Comparison of ENCODE assay signal across 1 cellular context in the genomic region with DNA sequence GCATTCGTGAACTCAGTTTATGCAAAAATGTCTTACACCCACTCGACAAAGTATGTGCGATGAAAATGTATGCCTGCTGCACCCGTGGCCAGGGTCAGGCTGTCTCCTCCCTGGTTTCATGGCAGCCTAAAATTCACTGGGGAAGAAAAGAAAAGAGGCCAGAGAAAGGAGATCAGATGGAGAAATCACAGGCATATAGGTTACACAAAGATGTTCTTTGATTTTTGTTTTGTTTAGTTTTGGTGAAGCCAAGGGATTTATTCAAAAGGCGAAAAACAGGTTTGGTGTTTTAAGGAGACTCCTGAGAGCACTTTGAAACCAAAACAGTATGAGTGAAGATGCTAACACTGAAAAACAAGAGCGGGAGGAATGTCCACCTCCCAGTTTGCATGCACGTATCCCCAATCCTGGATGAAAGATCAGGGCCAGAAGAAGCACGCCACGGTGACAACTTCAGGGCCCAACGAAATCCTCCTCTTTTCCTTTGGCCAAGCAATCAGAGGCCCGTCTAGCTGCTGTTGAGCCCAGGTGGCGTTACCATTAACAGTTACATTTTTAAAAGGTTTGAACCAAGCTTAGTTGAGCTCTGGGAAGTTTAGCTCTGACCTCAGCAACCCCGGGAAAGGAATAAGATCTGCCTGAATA.
TF ChIP-seq lines count a peak whose summit lies in the region.

No MANE protein-coding gene starts in this region.

TF ChIP-seq in WTC11, 78 proteins besides CTCF, POLR2A, EP300 and RAD21 (continued from another document):
- TF ChIP-seq, protein P1, sequence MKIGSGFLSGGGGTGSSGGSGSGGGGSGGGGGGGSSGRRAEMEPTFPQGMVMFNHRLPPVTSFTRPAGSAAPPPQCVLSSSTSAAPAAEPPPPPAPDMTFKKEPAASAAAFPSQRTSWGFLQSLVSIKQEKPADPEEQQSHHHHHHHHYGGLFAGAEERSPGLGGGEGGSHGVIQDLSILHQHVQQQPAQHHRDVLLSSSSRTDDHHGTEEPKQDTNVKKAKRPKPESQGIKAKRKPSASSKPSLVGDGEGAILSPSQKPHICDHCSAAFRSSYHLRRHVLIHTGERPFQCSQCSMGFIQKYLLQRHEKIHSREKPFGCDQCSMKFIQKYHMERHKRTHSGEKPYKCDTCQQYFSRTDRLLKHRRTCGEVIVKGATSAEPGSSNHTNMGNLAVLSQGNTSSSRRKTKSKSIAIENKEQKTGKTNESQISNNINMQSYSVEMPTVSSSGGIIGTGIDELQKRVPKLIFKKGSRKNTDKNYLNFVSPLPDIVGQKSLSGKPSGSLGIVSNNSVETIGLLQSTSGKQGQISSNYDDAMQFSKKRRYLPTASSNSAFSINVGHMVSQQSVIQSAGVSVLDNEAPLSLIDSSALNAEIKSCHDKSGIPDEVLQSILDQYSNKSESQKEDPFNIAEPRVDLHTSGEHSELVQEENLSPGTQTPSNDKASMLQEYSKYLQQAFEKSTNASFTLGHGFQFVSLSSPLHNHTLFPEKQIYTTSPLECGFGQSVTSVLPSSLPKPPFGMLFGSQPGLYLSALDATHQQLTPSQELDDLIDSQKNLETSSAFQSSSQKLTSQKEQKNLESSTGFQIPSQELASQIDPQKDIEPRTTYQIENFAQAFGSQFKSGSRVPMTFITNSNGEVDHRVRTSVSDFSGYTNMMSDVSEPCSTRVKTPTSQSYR (CRISPR knock-in tag; IDR thresholded peaks at IDR 0.05): no peak
